ENCODE assay signal across 8 cellular contexts in the genomic region with DNA sequence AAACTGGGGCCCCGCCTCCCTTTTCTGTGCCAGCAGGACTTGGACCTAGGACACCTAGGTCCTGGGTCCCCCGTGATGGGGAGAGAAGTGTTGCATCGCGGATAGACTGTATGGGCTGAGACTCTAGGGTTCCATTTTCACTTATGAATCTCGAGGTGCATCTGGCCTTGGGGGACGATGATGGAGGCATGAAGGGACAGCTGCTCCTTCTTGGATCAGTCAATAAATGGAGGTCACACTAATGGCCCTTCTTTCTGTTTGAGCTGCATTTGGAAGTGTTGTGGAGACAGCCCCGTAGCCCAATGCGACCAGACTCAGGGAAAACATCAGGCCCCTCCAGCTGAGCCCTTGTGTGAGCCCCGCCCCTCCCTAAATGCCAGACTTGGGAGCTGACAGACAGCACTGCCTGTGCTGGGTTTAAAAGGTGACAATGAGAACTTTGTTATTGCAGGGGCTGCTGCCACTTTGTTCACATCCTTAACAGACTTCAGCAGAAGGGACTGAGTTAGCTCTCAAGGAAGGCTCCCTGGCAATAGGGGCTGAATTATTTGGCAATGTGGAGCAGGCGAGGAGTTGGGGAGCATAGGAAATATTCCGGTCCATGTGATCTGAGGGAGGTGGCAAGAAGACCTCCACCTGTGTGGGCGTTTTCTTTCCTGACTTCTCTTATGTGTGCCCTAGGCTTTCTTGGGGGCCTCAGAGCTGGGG. TPM values are rescaled to one million over a fixed set of nuclear protein-coding genes. Genes with fewer than 3 reads are reported as not detected.
DNase-seq lines count a peak whose midpoint lies in the region; ATAC-seq and TF ChIP-seq lines count a peak whose summit lies in the region.

No MANE protein-coding gene starts in this region.

- H3K36me3 ChIP-seq in RWPE2 (ENCODE audit: low read depth) (peaks cover 10% of the 10 kb centered on the region), fibroblast of lung (ENCODE audit: control insufficient read depth, insufficient read depth, low read length) (peaks cover 2% of the 10 kb centered on the region), rectal smooth muscle tissue (ENCODE audit: control insufficient read depth, insufficient read depth, low read length) (peaks cover 7% of the 10 kb centered on the region)

- H3K27ac ChIP-seq in RWPE2 (ENCODE audit: poor library complexity, severe bottlenecking) (no peak overlapping the region), fibroblast of lung (ENCODE audit: insufficient read depth, low read length) (no peak overlapping the region), rectal smooth muscle tissue (ENCODE audit: low read depth, low read length) (peak overlapping the region; percentile 95)

- no peaks in the 10 kb centered on the region for H4K20me1 ChIP-seq in fibroblast of lung (ENCODE audit: control insufficient read depth, extremely low read depth, insufficient read depth, low read length)

- H3K27me3 ChIP-seq in RWPE2 (ENCODE audit: insufficient read depth, poor library complexity, severe bottlenecking) (no peaks in the 10 kb centered on the region), fibroblast of lung (ENCODE audit: control insufficient read depth, insufficient read depth, low read length) (no peaks in the 10 kb centered on the region), rectal smooth muscle tissue (ENCODE audit: control insufficient read depth, insufficient read depth, low read length) (no peaks in the 10 kb centered on the region)

- peak overlapping the region; percentile 6 for H2AFZ ChIP-seq in fibroblast of lung (ENCODE audit: low read length)

- ATAC-seq in RWPE2 (ENCODE audit: low read depth) = no peak

- H3K4me3 ChIP-seq in RWPE2 (ENCODE audit: severe bottlenecking) = peak overlapping the region; percentile 43
- H3K4me3 ChIP-seq in fibroblast of lung (replicated peaks in 1 of 4; ENCODE audit: control extremely low read depth in 1 of 4, insufficient read depth in 1 of 4, low read depth in 3 of 4, low read length in 4 of 4) = peak overlapping the region; percentile 30 to 79 (median 54)
- H3K4me3 ChIP-seq in rectal smooth muscle tissue (ENCODE audit: low read length) = peak overlapping the region; percentile 73

- POLR2A ChIA-PET in GM10248 (lab: Yijun Ruan, JAX) = interaction anchor here (0.6 kb wide), 1 partner anchor 25 kb away, joined by 3 read pairs; no protein-coding TSS in a partner anchor

- H3K9ac ChIP-seq in fibroblast of lung (ENCODE audit: insufficient read depth, low read length) (peak overlapping the region; percentile 67), rectal smooth muscle tissue (ENCODE audit: low read length) (peak overlapping the region; percentile 75)

- peaks cover 5% of the 10 kb centered on the region for H3K4me1 ChIP-seq in RWPE2 (ENCODE audit: insufficient read depth, poor library complexity, severe bottlenecking)
- H3K4me1 ChIP-seq in fibroblast of lung (ENCODE audit: control insufficient read depth, extremely low read depth, insufficient read depth, low read length) = peaks cover 8% of the 10 kb centered on the region
- H3K4me1 ChIP-seq in rectal smooth muscle tissue (ENCODE audit: control insufficient read depth, insufficient read depth, low read length) = peaks cover 13% of the 10 kb centered on the region

- TF ChIP-seq CTCF in GM10248 (IDR thresholded peaks at IDR 0.05; ENCODE audit: control extremely low read depth, extremely low read depth, low read depth, missing control alignments) (no peak), RWPE2 (IDR thresholded peaks at IDR 0.05; ENCODE audit: poor library complexity, severe bottlenecking) (no peak), fibroblast of lung (conservative IDR thresholded peaks at IDR 0.05 in 1 of 2, IDR thresholded peaks at IDR 0.05 in 1 of 2; ENCODE audit: low read depth in 1 of 2, low read length in 2 of 2) (no peak)

- H3K9me3 ChIP-seq in RWPE2 (ENCODE audit: severe bottlenecking) (no peaks in the 10 kb centered on the region), fibroblast of lung (ENCODE audit: control insufficient read depth, insufficient read depth, low read depth, low read length) (no peaks in the 10 kb centered on the region)

- DNase-seq in GM10248 (ENCODE audit: extremely low spot score) = peak; percentile 28
- no peak for DNase-seq in RWPE2 (ENCODE audit: low spot score)
- DNase-seq in fibroblast of lung (ENCODE audit: low read depth in 2 of 2) = no peak
- no peak for DNase-seq in NCI-H446 treated with DMSO at 0.1 percent for 48 hours (lab: John Stamatoyannopoulos, UW)
- DNase-seq in hepatic stellate cell (ENCODE audit: low spot score) = no peak
- no peak for DNase-seq in DMS114 treated with DMSO at 0.1 percent for 48 hours (lab: John Stamatoyannopoulos, UW; ENCODE audit: unreplicated experiment)
- DNase-seq in stimulated activated CD4-positive, alpha-beta T cell treated with anti-CD3 and anti-CD28 coated beads, Interleukin-4, amount 100 ng/mL, for 4 hours = no peak

- no peaks in the 10 kb centered on the region for H3K79me2 ChIP-seq in fibroblast of lung (ENCODE audit: control insufficient read depth, insufficient read depth, low read length)

- CTCF ChIA-PET in GM10248 (lab: Yijun Ruan, JAX) = interaction anchor here (1.0 to 6.0 kb wide), 5 partner anchors 9 to 27 kb away, joined by 3 to 45 read pairs (median 6); partner anchors contain the start of gene B4GALNT1

- H3K4me2 ChIP-seq in fibroblast of lung (ENCODE audit: extremely low read depth, insufficient read depth, low read length) = peak overlapping the region; percentile 64

RNA-seq across cellular contexts. Expression of gene DTX3, which starts 0.8 kb away (rescaled TPM):
- total RNA-seq in fibroblast of lung = 16.4 and 30.4 TPM in 2 replicates
- polyA plus RNA-seq in fibroblast of lung = 12.1 and 17.3 TPM in 2 replicates
- polyA plus RNA-seq in fibroblast of lung (2012) = 11.3 and 15.0 TPM in 2 replicates
- polyA minus RNA-seq in fibroblast of lung (ENCODE audit: low replicate concordance) = 20.3 and 33.1 TPM in 2 replicates

RNA-seq across cellular contexts. Expression of gene ARHGEF25, which starts 5.8 kb away (rescaled TPM):
- total RNA-seq in fibroblast of lung = 34.4 and 40.0 TPM in 2 replicates
- 12.1 and 15.7 TPM in 2 replicates for polyA plus RNA-seq in fibroblast of lung
- 13.0 and 19.1 TPM in 2 replicates for polyA plus RNA-seq in fibroblast of lung (2012)
- polyA minus RNA-seq in fibroblast of lung (ENCODE audit: low replicate concordance) = 11.7 and 20.1 TPM in 2 replicates

RNA-seq across cellular contexts. Expression of gene PIP4K2C, which starts 14.5 kb away (rescaled TPM):
- total RNA-seq in fibroblast of lung = 9.0 and 11.9 TPM in 2 replicates
- 24.3 and 25.2 TPM in 2 replicates for polyA plus RNA-seq in fibroblast of lung
- polyA plus RNA-seq in fibroblast of lung (2012) = 14.0 and 14.1 TPM in 2 replicates
- polyA minus RNA-seq in fibroblast of lung (ENCODE audit: low replicate concordance) = 17.0 and 21.8 TPM in 2 replicates

RNA-seq across cellular contexts. Expression of gene B4GALNT1, which starts 27.5 kb away (rescaled TPM):
- 0.51 and 2.3 TPM in 2 replicates for total RNA-seq in fibroblast of lung
- 1.3 and 3.4 TPM in 2 replicates for polyA plus RNA-seq in fibroblast of lung
- 1.1 and 3.2 TPM in 2 replicates for polyA plus RNA-seq in fibroblast of lung (2012)
- polyA minus RNA-seq in fibroblast of lung (ENCODE audit: low replicate concordance) = 1.4 and 24.5 TPM in 2 replicates

RNA-seq across cellular contexts. Expression of gene KIF5A, which starts 55.6 kb away (rescaled TPM):
- total RNA-seq in fibroblast of lung = 0.51 and 1.3 TPM in 2 replicates
- polyA plus RNA-seq in fibroblast of lung = 0.53 and 0.89 TPM in 2 replicates
- 0.37 and 0.76 TPM in 2 replicates for polyA plus RNA-seq in fibroblast of lung (2012)
- polyA minus RNA-seq in fibroblast of lung (ENCODE audit: low replicate concordance) = 0.19 and 3.7 TPM in 2 replicates
